32 cellular contexts compared by ENCODE assay signal in genomic region chr7:29780346-29780745, GRCh38. TPM values are rescaled to one million over a fixed set of nuclear protein-coding genes. Genes with fewer than 3 reads are reported as not detected.
"Had no signal": no experiment of that assay in that cellular context is flagged by ENCODE, and none has a peak within 500 bp of the region (broad histone marks: within the 10 kb centered on the region; RNA-seq: fewer than 3 reads in every experiment).

No MANE protein-coding gene starts in this region.

- DNase-seq: activated CD4-positive, alpha-beta memory T cell treated with anti-CD3 and anti-CD28 coated beads for 36 hours; activated CD4-positive, alpha-beta T cell treated with anti-CD3 and anti-CD28 coated beads for 36 hours; activated CD4-positive, alpha-beta T cell treated with anti-CD3 and anti-CD28 coated beads, Interleukin-2, amount 10 ng/mL, durations not matched to agents 24 days and 14 days; activated CD4-positive, CD25-positive, alpha-beta regulatory T cell; activated CD4-positive, CD25-positive, alpha-beta regulatory T cell treated with anti-CD3 and anti-CD28 coated beads, Interleukin-2, amount 50 U/mL, for 72 hours; activated CD8-positive, alpha-beta memory T cell treated with anti-CD3 and anti-CD28 coated beads, Interleukin-2, amount 10 ng/mL, durations not matched to agents 7 days and 5 days; activated CD8-positive, alpha-beta memory T cell treated with anti-CD3 and anti-CD28 coated beads, Interleukin-2, amount 50 U/mL, for 4 hours; activated CD8-positive, alpha-beta T cell treated with anti-CD3 and anti-CD28 coated beads, Interleukin-2, amount 10 ng/mL, durations not matched to agents 7 days and 5 days; activated gamma-delta T cell; activated naive CD4-positive, alpha-beta T cell; activated naive CD4-positive, alpha-beta T cell treated with anti-CD3 and anti-CD28 coated beads, Interleukin-2, amount 10 ng/mL, durations not matched to agents 7 days and 5 days; activated naive CD8-positive, alpha-beta T cell treated with anti-CD3 and anti-CD28 coated beads, Interleukin-2, amount 10 ng/mL, durations not matched to agents 7 days and 5 days; activated T-cell treated with anti-CD3 and anti-CD28 coated beads, Interleukin-2, amount 50 U/mL, for 24 hours; activated T-cell treated with anti-CD3 and anti-CD28 coated beads, Interleukin-2, amount 50 U/mL, for 72 hours; central memory CD4-positive, alpha-beta T cell; cortex of kidney; dermis blood vessel endothelial cell; effector CD4-positive, alpha-beta T cell; effector memory CD8-positive, alpha-beta T cell; erythroblast; foreskin keratinocyte; heart right ventricle; T-helper 2 cell had no signal

- H3K4me1 ChIP-seq: ascending aorta, breast epithelium, esophagus muscularis mucosa, foreskin keratinocyte, gastroesophageal sphincter, heart right ventricle had no signal

- ATAC-seq: activated CD4-positive, alpha-beta T cell treated with anti-CD3 and anti-CD28 coated beads for 36 hours; activated CD8-positive, alpha-beta memory T cell treated with anti-CD3 and anti-CD28 coated beads, Interleukin-2, amount 10 ng/mL, durations not matched to agents 7 days and 5 days; activated CD8-positive, alpha-beta T cell treated with anti-CD3 and anti-CD28 coated beads, Interleukin-2, amount 10 ng/mL, durations not matched to agents 7 days and 5 days; activated naive CD4-positive, alpha-beta T cell treated with anti-CD3 and anti-CD28 coated beads, Interleukin-2, amount 50 U/mL, for 72 hours; activated T-cell treated with anti-CD3 and anti-CD28 coated beads, Interleukin-2, amount 50 U/mL, for 72 hours; effector memory CD8-positive, alpha-beta T cell; foreskin keratinocyte; gastroesophageal sphincter; heart right ventricle had no signal

- H3K9me3 ChIP-seq: ascending aorta, breast epithelium, esophagus muscularis mucosa, gastroesophageal sphincter had no signal

- H3K27me3 ChIP-seq: ascending aorta, breast epithelium, esophagus muscularis mucosa, gastroesophageal sphincter had no signal

- H3K27ac ChIP-seq: ascending aorta, breast epithelium, cardiac muscle cell, esophagus muscularis mucosa, foreskin keratinocyte, gastroesophageal sphincter, heart right ventricle had no signal

- H3K36me3 ChIP-seq: ascending aorta, breast epithelium, cardiac muscle cell, esophagus muscularis mucosa, gastroesophageal sphincter, heart right ventricle had no signal

- H3K4me3 ChIP-seq: ascending aorta, breast epithelium, cardiac muscle cell, esophagus muscularis mucosa, gastroesophageal sphincter, heart right ventricle had no signal

RNA-seq across cellular contexts. Expression of gene WIPF3, which starts 26.0 kb away (rescaled TPM):
- total RNA-seq: activated CD4-positive, alpha-beta memory T cell treated with anti-CD3 and anti-CD28 coated beads for 36 hours; activated CD4-positive, alpha-beta T cell treated with anti-CD3 and anti-CD28 coated beads for 36 hours; activated CD4-positive, alpha-beta T cell treated with anti-CD3 and anti-CD28 coated beads, Interleukin-2, amount 10 ng/mL, durations not matched to agents 24 days and 14 days; activated CD8-positive, alpha-beta memory T cell treated with anti-CD3 and anti-CD28 coated beads for 36 hours; activated CD8-positive, alpha-beta memory T cell treated with anti-CD3 and anti-CD28 coated beads, Interleukin-2, amount 10 ng/mL, durations not matched to agents 7 days and 5 days; activated CD8-positive, alpha-beta T cell treated with anti-CD3 and anti-CD28 coated beads, Interleukin-2, amount 10 ng/mL, durations not matched to agents 7 days and 5 days; activated naive CD4-positive, alpha-beta T cell treated with anti-CD3 and anti-CD28 coated beads, Interleukin-2, amount 50 U/mL, for 72 hours; activated naive CD8-positive, alpha-beta T cell treated with anti-CD3 and anti-CD28 coated beads, Interleukin-2, amount 10 ng/mL, durations not matched to agents 7 days and 5 days; activated T-cell treated with anti-CD3 and anti-CD28 coated beads, Interleukin-2, amount 50 U/mL, for 72 hours; glomerular endothelial cell; T-helper 1 cell treated with Interleukin-12 subunit alpha and Interleukin-12 subunit beta and Interleukin-4 antibody, amounts not matched to agents 30 ng/mL and 1 ng/mL, for 36 hours had no signal
